29 cellular contexts compared by ENCODE assay signal in genomic region chr4:42555828-42556227, GRCh38.
DNase-seq lines count a peak whose midpoint lies in the region; ATAC-seq and TF ChIP-seq lines count a peak whose summit lies in the region.
"Had no signal": no experiment of that assay in that cellular context is flagged by ENCODE, and none has a peak within 500 bp of the region (broad histone marks: within the 10 kb centered on the region; RNA-seq: fewer than 3 reads in every experiment).

No MANE protein-coding gene starts in this region.

- H3K27me3 ChIP-seq in PC-3 (ENCODE audit: low read length), result no peaks in the 10 kb centered on the region
- H3K27me3 ChIP-seq in hepatocyte, result no peaks in the 10 kb centered on the region
- H3K27me3 ChIP-seq: adrenal gland, BLaER1, colonic mucosa, esophagus squamous epithelium had no signal

- no TSS peak for BruUV-seq in PC-3 (replicated peaks; lab: Mats Ljungman, UMichigan)

- no peak for TF ChIP-seq CTCF in PC-3 (conservative IDR thresholded peaks at IDR 0.05; ENCODE audit: low read depth, low read length)
- TF ChIP-seq CTCF in epithelial cell of esophagus (IDR thresholded peaks at IDR 0.05; ENCODE audit: insufficient read depth, low read depth, low read length, missing control alignments), result no peak
- no peak for TF ChIP-seq CTCF in hepatocyte (IDR thresholded peaks at IDR 0.05; ENCODE audit: poor library complexity)

- H4K20me1 ChIP-seq in PC-3 (ENCODE audit: low read length) (no peaks in the 10 kb centered on the region), hepatocyte (ENCODE audit: insufficient read depth, poor library complexity, severe bottlenecking) (no peaks in the 10 kb centered on the region)
- H4K20me1 ChIP-seq: BLaER1 had no signal

- H3K4me1 ChIP-seq in PC-3 (ENCODE audit: insufficient read depth, low read length) (peaks cover 9% of the 10 kb centered on the region; the same call in 1 of the 2 replicates), hepatocyte (ENCODE audit: insufficient read depth) (no peaks in the 10 kb centered on the region)
- H3K4me1 ChIP-seq: BLaER1, colonic mucosa had no signal

- H3K79me2 ChIP-seq in PC-3 (ENCODE audit: low read length) (no peaks in the 10 kb centered on the region), hepatocyte (no peaks in the 10 kb centered on the region)

- H3F3A ChIP-seq in PC-3 (ENCODE audit: low read length, unreplicated experiment), result no peaks in the 10 kb centered on the region

- DNase-seq in COR-L47 (lab: John Stamatoyannopoulos, UW), result peak; percentile 17
- peak; percentile 78 for DNase-seq in PC-3
- peak; percentile 45 for DNase-seq in epithelial cell of esophagus (ENCODE audit: low read depth)
- peak; percentile 6 for DNase-seq in kidney glomerular epithelial cell (lab: John Stamatoyannopoulos, UW)
- DNase-seq in hepatocyte (ENCODE audit: low spot score), result no peak
- DNase-seq in SW480 (ENCODE audit: low spot score), result no peak
- no peak for DNase-seq in NCI-H1436 treated with DMSO at 0.1 percent for 48 hours (lab: John Stamatoyannopoulos, UW)
- DNase-seq: ACHN; activated CD4-positive, alpha-beta T cell treated with anti-CD3 and anti-CD28 coated beads, Interleukin-2, amount 50 U/mL, for 1 hour; activated naive CD4-positive, alpha-beta T cell treated with anti-CD3 and anti-CD28 coated beads for 36 hours; adrenal gland; colonic mucosa; DMS79; esophagus squamous epithelium; KG1; NCI-H1417 treated with DMSO at 0.1 percent for 48 hours; NCI-H2081 treated with DMSO at 0.1 percent for 48 hours; NCI-H446; nephron progenitor cell; OCI-M1; Right ventricle myocardium superior; stimulated activated CD4-positive, alpha-beta T cell treated with anti-CD3 and anti-CD28 coated beads, Interleukin-2, amount 100 ng/mL, for 24 hours; T-helper 9 cell had no signal

- H3K9me2 ChIP-seq in PC-3 (replicated peaks; ENCODE audit: low read length) (no peaks in the 10 kb centered on the region), hepatocyte (replicated peaks; ENCODE audit: insufficient read depth) (no peaks in the 10 kb centered on the region)

- H3K9ac ChIP-seq in PC-3 (ENCODE audit: low read length), result no peak overlapping the region
- H3K9ac ChIP-seq: BLaER1 had no signal

- intact Hi-C loops in PC-3 (cut with micrococcal nuclease), result no loop called here

- H3K27ac ChIP-seq in PC-3 (ENCODE audit: low read length), result no peak overlapping the region
- no peak overlapping the region for H3K27ac ChIP-seq in hepatocyte
- H3K27ac ChIP-seq: adrenal gland, BLaER1, colonic mucosa, esophagus squamous epithelium had no signal

- CTCF ChIA-PET in PC-3 (lab: Charles Lee), result no interaction called here

- POLR2A ChIA-PET in PC-3 (lab: Charles Lee; ENCODE audit: unreplicated experiment), result no interaction called here

- peak overlapping the region; percentile 8; the same call in 1 of the 2 replicates for H3K4me2 ChIP-seq in PC-3 (ENCODE audit: low read length)
- H3K4me2 ChIP-seq in hepatocyte, result no peak overlapping the region
- H3K4me2 ChIP-seq: BLaER1, smooth muscle cell had no signal

- H2AFZ ChIP-seq in PC-3 (ENCODE audit: low read length), result no peak overlapping the region
- H2AFZ ChIP-seq in hepatocyte, result no peak overlapping the region

- ATAC-seq in PC-3 (peak; percentile 64), HG03521 (IDR thresholded peaks at IDR 0.05; ENCODE audit: unreplicated experiment) (no peak)
- ATAC-seq: HCT116, WTC11 had no signal

- H3K36me3 ChIP-seq in PC-3 (ENCODE audit: low read depth, low read length) (no peaks in the 10 kb centered on the region), hepatocyte (replicated peaks; ENCODE audit: insufficient read depth, low read depth) (no peaks in the 10 kb centered on the region)
- H3K36me3 ChIP-seq: adrenal gland, colonic mucosa had no signal

- H3K9me3 ChIP-seq in PC-3 (ENCODE audit: low read length) (no peaks in the 10 kb centered on the region), hepatocyte (ENCODE audit: low read depth) (no peaks in the 10 kb centered on the region)
- H3K9me3 ChIP-seq: adrenal gland, colonic mucosa, esophagus squamous epithelium had no signal

- H3K4me3 ChIP-seq in PC-3 (ENCODE audit: low read length) (no peak overlapping the region), epithelial cell of esophagus (ENCODE audit: low read length) (no peak overlapping the region), hepatocyte (no peak overlapping the region)
- H3K4me3 ChIP-seq: adrenal gland, BLaER1, colonic mucosa, esophagus squamous epithelium, lung, smooth muscle cell had no signal

Comparison
In these comparisons a context has a peak if more than half of its experiments do, and no peak if none do; other contexts are left out.
1. DNase-seq: peak in COR-L47 (single experiment), PC-3 (single experiment), epithelial cell of esophagus (single experiment) and kidney glomerular epithelial cell (single experiment); none in hepatocyte (single experiment), SW480 (single experiment) and NCI-H1436 treated with DMSO at 0.1 percent for 48 hours (single experiment).